Comparison of ENCODE assay signal across 1 cellular context in genomic region chr3:15520804-15521572, GRCh38.
TF ChIP-seq lines count a peak whose summit lies in the region.

No MANE protein-coding gene starts in this region.

TF ChIP-seq in IMR-90, 13 proteins besides CTCF, POLR2A, EP300 and RAD21 (continued from another document):
- TF ChIP-seq ELK1 (IDR thresholded peaks at IDR 0.05; ENCODE audit: borderline replicate concordance, low read depth, low read length) (no peak), CHD1 (IDR thresholded peaks at IDR 0.05; ENCODE audit: low read depth, low read length) (no peak), NFE2L2 (IDR thresholded peaks at IDR 0.05; ENCODE audit: low read depth, low read length) (no peak), MAZ (IDR thresholded peaks at IDR 0.05; ENCODE audit: borderline replicate concordance, low read depth, low read length) (no peak)
TF ChIP-seq in IMR-90: peak in this region for 0.
